Comparison of ENCODE assay signal across 30 cellular contexts in the genomic region with DNA sequence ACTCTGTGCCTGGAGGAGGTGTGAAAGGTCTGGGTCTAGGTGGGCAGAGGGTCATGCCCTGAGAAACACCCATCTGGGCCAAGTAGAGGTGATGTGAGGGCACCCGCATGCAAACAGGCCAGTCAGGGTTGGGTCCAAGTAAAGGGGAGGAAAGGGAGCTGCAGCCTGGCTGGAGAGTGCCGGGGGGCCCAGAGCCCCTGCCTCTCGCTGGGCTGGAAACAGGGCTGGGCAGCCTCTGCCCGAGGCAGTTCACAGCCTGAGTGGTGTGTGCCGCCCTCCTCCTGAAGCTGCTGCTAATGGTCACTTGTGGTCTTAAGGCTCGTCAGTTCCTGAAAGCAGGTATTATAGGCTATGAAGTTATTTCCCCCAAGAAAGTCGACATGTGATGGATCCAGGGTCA. TPM values are rescaled to one million over a fixed set of nuclear protein-coding genes. Genes with fewer than 3 reads are reported as not detected.
"Had no signal": no experiment of that assay in that cellular context is flagged by ENCODE, and none has a peak within 500 bp of the region (broad histone marks: within the 10 kb centered on the region; RNA-seq: fewer than 3 reads in every experiment).

No MANE protein-coding gene starts in this region.

- ATAC-seq: effector memory CD8-positive, alpha-beta T cell; esophagus mucosa; foreskin keratinocyte; gastroesophageal sphincter; heart left ventricle; heart right ventricle had no signal

- H3K9me3 ChIP-seq: colonic mucosa, esophagus muscularis mucosa, esophagus squamous epithelium, gastroesophageal sphincter, heart left ventricle, heart right ventricle had no signal

- DNase-seq: colonic mucosa; cortex of kidney; dermis blood vessel endothelial cell; dorsolateral prefrontal cortex; effector CD4-positive, alpha-beta T cell; effector CD8-positive, alpha-beta T cell; effector memory CD4-positive, alpha-beta T cell; effector memory CD8-positive, alpha-beta T cell; endodermal cell; erythroblast; esophagus squamous epithelium; foreskin fibroblast; foreskin keratinocyte; foreskin melanocyte; glutamatergic neuron; head of caudate nucleus; heart left ventricle; heart right ventricle had no signal

- H3K4me1 ChIP-seq: colonic mucosa, foreskin keratinocyte had no signal

- FAIRE-seq: colon, endometrium, endothelial cell of umbilical vein, frontal cortex had no signal

- H3K36me3 ChIP-seq: colonic mucosa, heart left ventricle, heart right ventricle had no signal

- H3K4me3 ChIP-seq: colonic mucosa, coronary artery, dorsolateral prefrontal cortex, esophagus muscularis mucosa, esophagus squamous epithelium, gastroesophageal sphincter, heart left ventricle, heart right ventricle had no signal

- H3K27ac ChIP-seq: colonic mucosa, coronary artery, dorsolateral prefrontal cortex, epithelial cell of prostate, esophagus muscularis mucosa, esophagus squamous epithelium, foreskin keratinocyte, gastroesophageal sphincter, heart left ventricle, heart right ventricle had no signal

RNA-seq across cellular contexts. Expression of gene CYP2E1, which starts 7.3 kb away (rescaled TPM):
- total RNA-seq: dermis microvascular lymphatic vessel endothelial cell, endothelial cell of umbilical vein had no signal

RNA-seq across cellular contexts. Expression of gene SYCE1, which starts 31.0 kb away (rescaled TPM):
- total RNA-seq: colonic mucosa, dermis blood vessel endothelial cell, dermis microvascular lymphatic vessel endothelial cell, endodermal cell, endothelial cell of umbilical vein, epithelial cell of proximal tubule, esophagus mucosa, glomerular endothelial cell had no signal
- polyA plus RNA-seq: endothelial cell of umbilical vein, foreskin keratinocyte had no signal
